27 cellular contexts compared by ENCODE assay signal in genomic region chr17:61496957-61497653, GRCh38. TPM values are rescaled to one million over a fixed set of nuclear protein-coding genes. Genes with fewer than 3 reads are reported as not detected.
"Had no signal": no experiment of that assay in that cellular context is flagged by ENCODE, and none has a peak within 500 bp of the region (broad histone marks: within the 10 kb centered on the region; RNA-seq: fewer than 3 reads in every experiment).

No MANE protein-coding gene starts in this region.

- ATAC-seq: activated CD4-positive, alpha-beta T cell treated with anti-CD3 and anti-CD28 coated beads for 36 hours; activated naive CD4-positive, alpha-beta T cell treated with anti-CD3 and anti-CD28 coated beads, Interleukin-2, amount 50 U/mL, for 72 hours; activated T-helper 17 cell treated with anti-CD3 and anti-CD28 coated beads, Interleukin-2, amount 50 U/mL, for 72 hours; gastrocnemius medialis; left cardiac atrium had no signal

- H3K4me1 ChIP-seq: gastrocnemius medialis, spleen, upper lobe of left lung had no signal

- H3K9me3 ChIP-seq: esophagus muscularis mucosa, gastrocnemius medialis, upper lobe of left lung had no signal

- H3K36me3 ChIP-seq: brain microvascular endothelial cell, esophagus muscularis mucosa, gastrocnemius medialis, spleen, upper lobe of left lung had no signal

- H3K4me3 Mint-ChIP-seq: activated B cell treated with CpG ODN at 0.5 μM for 24 hours; activated CD4-positive, alpha-beta T cell treated with anti-CD3 and anti-CD28 coated beads for 36 hours; activated T-cell treated with anti-CD3 and anti-CD28 coated beads, Interleukin-2, amount 50 U/mL, for 24 hours; activated T-helper 17 cell treated with anti-CD3 and anti-CD28 coated beads, Interleukin-2, amount 50 U/mL, for 72 hours had no signal

- H3K4me1 Mint-ChIP-seq: activated B cell treated with CpG ODN at 0.5 μM for 24 hours; activated CD4-positive, alpha-beta T cell treated with anti-CD3 and anti-CD28 coated beads for 36 hours had no signal

- H3K9me3 Mint-ChIP-seq: activated B cell treated with CpG ODN at 0.5 μM for 24 hours; activated naive CD4-positive, alpha-beta T cell treated with anti-CD3 and anti-CD28 coated beads, Interleukin-2, amount 50 U/mL, for 72 hours; activated T-cell treated with anti-CD3 and anti-CD28 coated beads, Interleukin-2, amount 50 U/mL, for 24 hours; activated T-helper 17 cell treated with anti-CD3 and anti-CD28 coated beads, Interleukin-2, amount 50 U/mL, for 72 hours; naive B cell had no signal

- H3K27ac ChIP-seq: brain microvascular endothelial cell, dorsolateral prefrontal cortex, esophagus muscularis mucosa, gastrocnemius medialis, spleen, upper lobe of left lung had no signal

- H3K4me3 ChIP-seq: dorsolateral prefrontal cortex, esophagus muscularis mucosa, gastrocnemius medialis, spleen, upper lobe of left lung had no signal

- DNase-seq: activated B cell treated with CpG ODN at 0.5 μM for 24 hours; activated CD4-positive, alpha-beta T cell treated with anti-CD3 and anti-CD28 coated beads for 36 hours; activated CD4-positive, alpha-beta T cell treated with anti-CD3 and anti-CD28 coated beads, Interleukin-2, amount 50 U/mL, for 4 hours; activated CD8-positive, alpha-beta memory T cell treated with anti-CD3 and anti-CD28 coated beads for 24 hours; activated CD8-positive, alpha-beta memory T cell treated with anti-CD3 and anti-CD28 coated beads, Interleukin-2, amount 50 U/mL, for 4 hours; activated T-cell treated with anti-CD3 and anti-CD28 coated beads, Interleukin-2, amount 50 U/mL, for 24 hours; aorta; brain microvascular endothelial cell; central memory CD4-positive, alpha-beta T cell; dorsolateral prefrontal cortex; gastrocnemius medialis; hypothalamus; left cardiac atrium; mesenchymal stem cell; naive B cell; posterior cingulate gyrus; spleen; stimulated activated CD4-positive, alpha-beta T cell treated with anti-CD3 and anti-CD28 coated beads, Interleukin-4, amount 100 ng/mL, for 24 hours; stimulated activated naive CD4-positive, alpha-beta T cell treated with Interleukin-2 at 50 U/mL for 16 hours; T-helper 1 cell had no signal

- H3K27ac Mint-ChIP-seq: activated B cell treated with CpG ODN at 0.5 μM for 24 hours; activated CD4-positive, alpha-beta T cell treated with anti-CD3 and anti-CD28 coated beads for 36 hours; activated naive CD4-positive, alpha-beta T cell treated with anti-CD3 and anti-CD28 coated beads, Interleukin-2, amount 50 U/mL, for 72 hours; activated T-cell treated with anti-CD3 and anti-CD28 coated beads, Interleukin-2, amount 50 U/mL, for 24 hours; activated T-helper 17 cell treated with anti-CD3 and anti-CD28 coated beads, Interleukin-2, amount 50 U/mL, for 72 hours had no signal

- H3K27me3 ChIP-seq: brain microvascular endothelial cell, esophagus muscularis mucosa, gastrocnemius medialis, upper lobe of left lung had no signal

- H3K36me3 Mint-ChIP-seq: activated naive CD4-positive, alpha-beta T cell treated with anti-CD3 and anti-CD28 coated beads, Interleukin-2, amount 50 U/mL, for 72 hours; naive B cell had no signal

RNA-seq across cellular contexts. Expression of gene TBX4, which starts 44.9 kb away (rescaled TPM):
- total RNA-seq: activated B cell treated with CpG ODN at 0.5 μM for 24 hours; activated CD4-positive, alpha-beta T cell treated with anti-CD3 and anti-CD28 coated beads for 36 hours; activated naive CD4-positive, alpha-beta T cell treated with anti-CD3 and anti-CD28 coated beads, Interleukin-2, amount 50 U/mL, for 72 hours; activated T-helper 17 cell treated with anti-CD3 and anti-CD28 coated beads, Interleukin-2, amount 50 U/mL, for 72 hours; esophagus muscularis mucosa; gastrocnemius medialis; left cardiac atrium; omental fat pad; renal cortical epithelial cell; spleen had no signal
- polyA plus RNA-seq: aorta, neural cell, spleen had no signal
